Comparison of ENCODE assay signal across 8 cellular contexts in the genomic region with DNA sequence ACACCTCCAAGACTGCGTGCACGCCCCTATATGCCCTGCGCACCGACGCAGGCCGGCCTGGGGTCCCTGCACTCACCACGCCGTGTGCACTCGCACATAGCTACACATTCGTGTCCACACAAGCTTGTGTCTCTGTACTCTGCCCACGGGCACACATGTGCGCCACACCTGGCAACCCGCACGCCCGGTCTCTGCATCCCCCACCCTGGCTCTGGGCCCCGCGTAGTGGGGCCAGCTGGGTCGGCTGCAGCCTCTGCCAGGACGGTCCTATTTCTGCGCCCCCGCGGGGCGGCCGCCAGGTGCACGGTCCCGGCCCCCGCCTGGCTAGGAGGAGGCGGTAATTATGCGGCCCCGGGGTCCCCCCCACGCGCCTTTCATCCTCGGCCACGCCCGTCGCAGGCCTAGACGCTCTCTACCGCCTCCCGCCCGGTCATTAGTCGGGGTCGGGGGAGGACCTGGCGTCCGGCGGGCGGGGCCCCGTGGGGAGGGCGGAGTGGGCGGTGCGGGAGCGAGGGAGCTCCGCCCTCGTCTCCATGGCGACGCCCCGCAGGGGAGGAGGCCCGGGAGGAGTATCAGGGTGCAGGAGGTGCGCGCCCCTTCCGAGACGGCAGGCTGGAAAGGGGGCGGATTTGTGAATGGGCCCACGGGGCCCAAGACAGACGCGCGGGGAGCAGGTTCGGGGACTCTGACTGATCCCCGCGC. TPM values are rescaled to one million over a fixed set of nuclear protein-coding genes. Genes with fewer than 3 reads are reported as not detected.
DNase-seq lines count a peak whose midpoint lies in the region; ATAC-seq, FAIRE-seq and TF ChIP-seq lines count a peak whose summit lies in the region.

No MANE protein-coding gene starts in this region.

- FAIRE-seq in pancreas (lab: Jason Lieb, UNC) (no peak), urothelium cell line (lab: Jason Lieb, UNC) (no peak)

- TF ChIP-seq CTCF in cardiac muscle cell (IDR thresholded peaks at IDR 0.05; ENCODE audit: low read depth, low read length) (no peak), pancreas (IDR thresholded peaks at IDR 0.05) (no peak)

- H3K36me3 Mint-ChIP-seq in activated naive CD8-positive, alpha-beta T cell treated with anti-CD3 and anti-CD28 coated beads for 36 hours: peaks cover 31% of the 10 kb centered on the region

- peaks cover 58% of the 10 kb centered on the region for H3K4me1 Mint-ChIP-seq in activated naive CD8-positive, alpha-beta T cell treated with anti-CD3 and anti-CD28 coated beads for 36 hours

- no peaks in the 10 kb centered on the region for H3K27me3 ChIP-seq in cardiac muscle cell
- H3K27me3 ChIP-seq in pancreas: no peaks in the 10 kb centered on the region

- no peaks in the 10 kb centered on the region for H3K9me3 Mint-ChIP-seq in activated naive CD8-positive, alpha-beta T cell treated with anti-CD3 and anti-CD28 coated beads for 36 hours

- ATAC-seq in GM21390 (IDR thresholded peaks at IDR 0.05; ENCODE audit: unreplicated experiment): peak; percentile 24
- ATAC-seq in SK-N-SH treated with all-trans-retinoic acid at 6 μM for 48 hours: peak; percentile 47
- ATAC-seq in pancreas: peak; percentile 11 to 34 (median 24)

- peak overlapping the region; percentile 21 for H3K27ac ChIP-seq in KOPT-K1 (ENCODE audit: low read depth, low read length, poor library complexity, severe bottlenecking)
- peak overlapping the region; percentile 69 for H3K27ac ChIP-seq in cardiac muscle cell
- peak overlapping the region; percentile 57 to 75 (median 68) for H3K27ac ChIP-seq in pancreas

- intact Hi-C loops in pancreas (cut with DNase I): loop anchor here in 1 of 3 donors (2.0 kb wide), 1 partner anchor 21 kb away; no protein-coding TSS in a partner anchor

- H3K36me3 ChIP-seq in KOPT-K1 (ENCODE audit: insufficient read depth, low read length) (peaks cover 14% of the 10 kb centered on the region), cardiac muscle cell (peaks cover 5% of the 10 kb centered on the region), pancreas (peaks cover 0 to 2% (median 1%) of the 10 kb centered on the region in 3 donors)

- H3K4me3 ChIP-seq in cardiac muscle cell (peak overlapping the region; percentile 49), pancreas (peak overlapping the region; percentile 13 to 53 (median 32))

- H3K4me1 ChIP-seq in cardiac muscle cell (ENCODE audit: low read depth) (peaks cover 59% of the 10 kb centered on the region), pancreas (peaks cover 42 to 62% (median 43%) of the 10 kb centered on the region in 3 donors)

- H3K4me3 Mint-ChIP-seq in activated naive CD8-positive, alpha-beta T cell treated with anti-CD3 and anti-CD28 coated beads for 36 hours: peak overlapping the region; percentile 42

- H3K27me3 Mint-ChIP-seq in activated naive CD8-positive, alpha-beta T cell treated with anti-CD3 and anti-CD28 coated beads for 36 hours: peaks cover 4% of the 10 kb centered on the region

- DNase-seq in COLO668 (lab: John Stamatoyannopoulos, UW; ENCODE audit: unreplicated experiment): peak; percentile 87
- peak; percentile 91 for DNase-seq in activated naive CD8-positive, alpha-beta T cell treated with anti-CD3 and anti-CD28 coated beads for 36 hours
- peak; percentile 87 to 88 for DNase-seq in cardiac muscle cell (ENCODE audit: low read depth in 1 of 2, low spot score in 1 of 2)
- DNase-seq in pancreas: peak; percentile 71 to 93 (median 88)
- DNase-seq in urothelium cell line (ENCODE audit: low spot score): peak; percentile 81

- peak overlapping the region; percentile 59 for H3K27ac Mint-ChIP-seq in activated naive CD8-positive, alpha-beta T cell treated with anti-CD3 and anti-CD28 coated beads for 36 hours

- WGBS in pancreas, 2 donors: 11 to 13% methylated on average over 58 to 69 of the region's 69 CpGs

- H3K9me3 ChIP-seq in KOPT-K1 (ENCODE audit: insufficient read depth, low read length, poor library complexity, severe bottlenecking) (no peaks in the 10 kb centered on the region), cardiac muscle cell (ENCODE audit: low read depth) (no peaks in the 10 kb centered on the region), pancreas (no peaks in the 10 kb centered on the region)

TF ChIP-seq in SK-N-SH treated with all-trans-retinoic acid at 6 μM for 48 hours, 23 proteins besides CTCF, POLR2A, EP300 and RAD21:
- TF ChIP-seq CSDC2 (CRISPR knock-in tag; IDR thresholded peaks at IDR 0.05): no peak
- TF ChIP-seq ZNF565 (CRISPR knock-in tag; conservative IDR thresholded peaks at IDR 0.05; ENCODE audit: low read depth): no peak
- TF ChIP-seq ZNF8 (CRISPR knock-in tag; IDR thresholded peaks at IDR 0.05): no peak
- TF ChIP-seq SNAI2 (CRISPR knock-in tag; IDR thresholded peaks at IDR 0.05): no peak
- TF ChIP-seq, protein P1, sequence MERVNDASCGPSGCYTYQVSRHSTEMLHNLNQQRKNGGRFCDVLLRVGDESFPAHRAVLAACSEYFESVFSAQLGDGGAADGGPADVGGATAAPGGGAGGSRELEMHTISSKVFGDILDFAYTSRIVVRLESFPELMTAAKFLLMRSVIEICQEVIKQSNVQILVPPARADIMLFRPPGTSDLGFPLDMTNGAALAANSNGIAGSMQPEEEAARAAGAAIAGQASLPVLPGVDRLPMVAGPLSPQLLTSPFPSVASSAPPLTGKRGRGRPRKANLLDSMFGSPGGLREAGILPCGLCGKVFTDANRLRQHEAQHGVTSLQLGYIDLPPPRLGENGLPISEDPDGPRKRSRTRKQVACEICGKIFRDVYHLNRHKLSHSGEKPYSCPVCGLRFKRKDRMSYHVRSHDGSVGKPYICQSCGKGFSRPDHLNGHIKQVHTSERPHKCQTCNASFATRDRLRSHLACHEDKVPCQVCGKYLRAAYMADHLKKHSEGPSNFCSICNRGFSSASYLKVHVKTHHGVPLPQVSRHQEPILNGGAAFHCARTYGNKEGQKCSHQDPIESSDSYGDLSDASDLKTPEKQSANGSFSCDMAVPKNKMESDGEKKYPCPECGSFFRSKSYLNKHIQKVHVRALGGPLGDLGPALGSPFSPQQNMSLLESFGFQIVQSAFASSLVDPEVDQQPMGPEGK (CRISPR knock-in tag; IDR thresholded peaks at IDR 0.05; ENCODE audit: borderline replicate concordance): peak; percentile 65; the same call in 1 of the 2 replicates
- TF ChIP-seq TCF4 (CRISPR knock-in tag; IDR thresholded peaks at IDR 0.05; ENCODE audit: borderline replicate concordance): peak; percentile 14; the same call in 1 of the 2 replicates
- TF ChIP-seq, protein P2, sequence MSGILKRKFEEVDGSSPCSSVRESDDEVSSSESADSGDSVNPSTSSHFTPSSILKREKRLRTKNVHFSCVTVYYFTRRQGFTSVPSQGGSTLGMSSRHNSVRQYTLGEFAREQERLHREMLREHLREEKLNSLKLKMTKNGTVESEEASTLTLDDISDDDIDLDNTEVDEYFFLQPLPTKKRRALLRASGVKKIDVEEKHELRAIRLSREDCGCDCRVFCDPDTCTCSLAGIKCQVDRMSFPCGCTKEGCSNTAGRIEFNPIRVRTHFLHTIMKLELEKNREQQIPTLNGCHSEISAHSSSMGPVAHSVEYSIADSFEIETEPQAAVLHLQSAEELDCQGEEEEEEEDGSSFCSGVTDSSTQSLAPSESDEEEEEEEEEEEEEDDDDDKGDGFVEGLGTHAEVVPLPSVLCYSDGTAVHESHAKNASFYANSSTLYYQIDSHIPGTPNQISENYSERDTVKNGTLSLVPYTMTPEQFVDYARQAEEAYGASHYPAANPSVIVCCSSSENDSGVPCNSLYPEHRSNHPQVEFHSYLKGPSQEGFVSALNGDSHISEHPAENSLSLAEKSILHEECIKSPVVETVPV (CRISPR knock-in tag; IDR thresholded peaks at IDR 0.05): no peak
- no peak for TF ChIP-seq ESRRG (CRISPR knock-in tag; IDR thresholded peaks at IDR 0.05)
- TF ChIP-seq TOX (CRISPR knock-in tag; IDR thresholded peaks at IDR 0.05; ENCODE audit: borderline replicate concordance): no peak
- TF ChIP-seq, protein P3, sequence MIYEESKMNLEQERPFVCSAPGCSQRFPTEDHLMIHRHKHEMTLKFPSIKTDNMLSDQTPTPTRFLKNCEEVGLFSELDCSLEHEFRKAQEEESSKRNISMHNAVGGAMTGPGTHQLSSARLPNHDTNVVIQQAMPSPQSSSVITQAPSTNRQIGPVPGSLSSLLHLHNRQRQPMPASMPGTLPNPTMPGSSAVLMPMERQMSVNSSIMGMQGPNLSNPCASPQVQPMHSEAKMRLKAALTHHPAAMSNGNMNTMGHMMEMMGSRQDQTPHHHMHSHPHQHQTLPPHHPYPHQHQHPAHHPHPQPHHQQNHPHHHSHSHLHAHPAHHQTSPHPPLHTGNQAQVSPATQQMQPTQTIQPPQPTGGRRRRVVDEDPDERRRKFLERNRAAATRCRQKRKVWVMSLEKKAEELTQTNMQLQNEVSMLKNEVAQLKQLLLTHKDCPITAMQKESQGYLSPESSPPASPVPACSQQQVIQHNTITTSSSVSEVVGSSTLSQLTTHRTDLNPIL (CRISPR knock-in tag; IDR thresholded peaks at IDR 0.05; ENCODE audit: low read depth): no peak
- TF ChIP-seq ISL1 (CRISPR knock-in tag; IDR thresholded peaks at IDR 0.05): no peak
- no peak for TF ChIP-seq ZC3H10 (CRISPR knock-in tag; IDR thresholded peaks at IDR 0.05)
TF ChIP-seq in SK-N-SH treated with all-trans-retinoic acid at 6 μM for 48 hours: peak in this region for 2.

RNA-seq across cellular contexts. Expression of a gene that starts 2.9 kb away (rescaled TPM):
- total RNA-seq in activated naive CD8-positive, alpha-beta T cell treated with anti-CD3 and anti-CD28 coated beads for 36 hours: 100 to 1,000 TPM; 208 to 216 TPM
- total RNA-seq in cardiac muscle cell: 1,112 and 2,236 TPM in 2 replicates
- polyA plus RNA-seq in cardiac muscle cell: 716 and 851 TPM in 2 replicates
- 100 to 1,000 TPM; 232 to 607 (median 483) TPM for total RNA-seq in pancreas
- polyA plus RNA-seq in pancreas: 1,000 to 10,000 TPM in 1 of 2 donors, 100 to 1,000 TPM in 1; 802 to 1,009 TPM

RNA-seq across cellular contexts. Expression of a gene that starts 9.1 kb away (rescaled TPM):
- total RNA-seq in activated naive CD8-positive, alpha-beta T cell treated with anti-CD3 and anti-CD28 coated beads for 36 hours: 100 to 1,000 TPM in 1 of 2 experiments, 10 to 100 TPM in 1; 99.8 to 101 TPM
- total RNA-seq in cardiac muscle cell (31.2 and 44.9 TPM in 2 replicates), pancreas (10 to 100 TPM; 16.1 to 26.1 (median 22.9) TPM)
- polyA plus RNA-seq in cardiac muscle cell (34.0 and 34.4 TPM in 2 replicates), pancreas (10 to 100 TPM; 69.8 to 83.4 TPM)

RNA-seq across cellular contexts. Expression of a gene that starts 17.9 kb away (rescaled TPM):
- total RNA-seq in activated naive CD8-positive, alpha-beta T cell treated with anti-CD3 and anti-CD28 coated beads for 36 hours: 10 to 100 TPM; 29.3 to 29.6 TPM
- total RNA-seq in cardiac muscle cell (45.6 and 89.2 TPM in 2 replicates), pancreas (10 to 100 TPM; 32.1 to 78.0 (median 49.1) TPM)
- polyA plus RNA-seq in cardiac muscle cell (58.1 and 76.0 TPM in 2 replicates), pancreas (10 to 100 TPM; 36.6 to 49.1 TPM)

RNA-seq across cellular contexts. Expression of a gene that starts 19.4 kb away (rescaled TPM):
- total RNA-seq in activated naive CD8-positive, alpha-beta T cell treated with anti-CD3 and anti-CD28 coated beads for 36 hours: not detected
- 13.0 and 16.9 TPM in 2 replicates for total RNA-seq in cardiac muscle cell
- polyA plus RNA-seq in cardiac muscle cell: 0.34 and 0.44 TPM in 2 replicates
- under 1 TPM in 2 of 6 donors, not detected in 4; 0.22 to 0.94 TPM for total RNA-seq in pancreas
- not detected for polyA plus RNA-seq in pancreas

RNA-seq across cellular contexts. Expression of a gene that starts 24.7 kb away (rescaled TPM):
- 100 to 1,000 TPM; 175 to 177 TPM for total RNA-seq in activated naive CD8-positive, alpha-beta T cell treated with anti-CD3 and anti-CD28 coated beads for 36 hours
- total RNA-seq in cardiac muscle cell (188 and 355 TPM in 2 replicates), pancreas (100 to 1,000 TPM in 5 of 6 donors, 10 to 100 TPM in 1; 97.3 to 192 (median 149) TPM)
- polyA plus RNA-seq in cardiac muscle cell (505 and 638 TPM in 2 replicates), pancreas (100 to 1,000 TPM; 173 to 515 TPM)

Comparison
In these comparisons a context has a peak if more than half of its experiments do, and no peak if none do; other contexts are left out.
1. Peak in every context shown above with its lines: DNase-seq, ATAC-seq, H3K4me3 ChIP-seq and H3K27ac ChIP-seq.